In genomic region chr3:129676985-129677384, GRCh38 we compare ENCODE assay signal across 16 cellular contexts.
A peak's percentile ranks its signal among the peaks of the same experiment; 100 is the strongest.
DNase-seq lines count a peak whose midpoint lies in the region; ATAC-seq and TF ChIP-seq lines count a peak whose summit lies in the region.
"Had no signal": no experiment of that assay in that cellular context is flagged by ENCODE, and none has a peak within 500 bp of the region (broad histone marks: within the 10 kb centered on the region; RNA-seq: fewer than 3 reads in every experiment).

No MANE protein-coding gene starts in this region.

- TF ChIP-seq CTCF in PC-9 (conservative IDR thresholded peaks at IDR 0.05) (no peak), psoas muscle (IDR thresholded peaks at IDR 0.05) (no peak), lower leg skin (IDR thresholded peaks at IDR 0.05) (no peak)

- H3K4me1 ChIP-seq in Karpas-422 (ENCODE audit: low read length) (peaks cover 69% of the 10 kb centered on the region), PC-9 (replicated peaks; ENCODE audit: insufficient read depth) (peaks cover 30% of the 10 kb centered on the region), psoas muscle (peaks cover 49% of the 10 kb centered on the region), skeletal muscle tissue (ENCODE audit: control insufficient read depth in 3 of 3, insufficient read depth in 3 of 3, low read length in 3 of 3) (peaks cover 8 to 28% (median 15%) of the 10 kb centered on the region in 3 donors)

- no peaks in the 10 kb centered on the region for H4K20me1 ChIP-seq in Karpas-422 (ENCODE audit: insufficient read depth, low read depth, low read length)
- H4K20me1 ChIP-seq in PC-9 (ENCODE audit: insufficient read depth): no peaks in the 10 kb centered on the region

- no peak overlapping the region for H2AFZ ChIP-seq in Karpas-422 (ENCODE audit: low read length)
- H2AFZ ChIP-seq in PC-9: no peak overlapping the region

- H3K4me3 ChIP-seq in Karpas-422 (ENCODE audit: low read length) (no peak overlapping the region), PC-9 (no peak overlapping the region), psoas muscle (no peak overlapping the region), skeletal muscle tissue (ENCODE audit: low read length in 3 of 3) (no peak overlapping the region), lower leg skin (ENCODE audit: low read depth, poor library complexity, severe bottlenecking) (no peak overlapping the region)
- H3K4me3 ChIP-seq: HAP-1 had no signal

- DNase-seq in Karpas-422 (no peak), PC-9 (no peak), psoas muscle (peak; percentile 27 to 69), lower leg skin (ENCODE audit: low spot score in 2 of 2) (no peak), MV-4-11 (lab: John Stamatoyannopoulos, UW) (no peak)
- DNase-seq: C1 segment of cervical spinal cord; Calu3; CD4-positive, alpha-beta memory T cell; COR-L47; DMS53; DMS79 treated with DMSO at 0.1 percent for 48 hours; GF-D8; GOT3; HFFc6 had no signal

- H3K9me3 ChIP-seq in Karpas-422 (ENCODE audit: low read length) (no peaks in the 10 kb centered on the region), PC-9 (ENCODE audit: insufficient read depth, low read depth) (peaks cover 4% of the 10 kb centered on the region; the same call in 1 of the 2 replicates), psoas muscle (no peaks in the 10 kb centered on the region), skeletal muscle tissue (ENCODE audit: control insufficient read depth in 3 of 3, low read length in 3 of 3) (no peaks in the 10 kb centered on the region)
- H3K9me3 ChIP-seq: HAP-1 had no signal

- peaks cover 38% of the 10 kb centered on the region for H3F3A ChIP-seq in PC-9 (ENCODE audit: insufficient read depth, low read depth)

- WGBS in psoas muscle, 3 donors: 28 to 52% (median 35%) methylated on average over 5 of the region's 5 CpGs
- WGBS in lower leg skin, 2 donors: 91 to 95% methylated on average over 5 of the region's 5 CpGs

- H3K9ac ChIP-seq in Karpas-422 (ENCODE audit: low read length) (no peak overlapping the region), skeletal muscle tissue (ENCODE audit: low read depth in 1 of 3, low read length in 3 of 3) (no peak overlapping the region)

- H3K9me2 ChIP-seq in Karpas-422 (replicated peaks; ENCODE audit: insufficient read depth, low read length) (no peaks in the 10 kb centered on the region), PC-9 (ENCODE audit: insufficient read depth) (no peaks in the 10 kb centered on the region)

- H3K36me3 ChIP-seq in Karpas-422 (ENCODE audit: insufficient read depth, low read length) (no peaks in the 10 kb centered on the region), PC-9 (ENCODE audit: low read depth) (peaks cover 9% of the 10 kb centered on the region; the same call in 1 of the 2 replicates), psoas muscle (ENCODE audit: insufficient read depth in 1 of 2, low read depth in 1 of 2) (no peaks in the 10 kb centered on the region), skeletal muscle tissue (ENCODE audit: control insufficient read depth in 3 of 3, insufficient read depth in 3 of 3, low read length in 3 of 3) (no peaks in the 10 kb centered on the region)
- H3K36me3 ChIP-seq: HAP-1 had no signal

- BruUV-seq in PC-9 (replicated peaks; lab: Mats Ljungman, UMichigan): no TSS peak

- H3K4me2 ChIP-seq in Karpas-422 (ENCODE audit: low read depth, low read length, poor library complexity, severe bottlenecking) (no peak overlapping the region), PC-9 (no peak overlapping the region)

- POLR2A ChIA-PET in PC-9 (lab: Charles Lee; ENCODE audit: unreplicated experiment): no interaction called here

- H3K27me3 ChIP-seq in Karpas-422 (ENCODE audit: low read length) (no peaks in the 10 kb centered on the region), PC-9 (ENCODE audit: insufficient read depth, low read depth) (no peaks in the 10 kb centered on the region), psoas muscle (ENCODE audit: insufficient read depth in 3 of 3, low read length in 2 of 3) (no peaks in the 10 kb centered on the region), skeletal muscle tissue (ENCODE audit: control insufficient read depth in 3 of 3, insufficient read depth in 3 of 3, low read length in 3 of 3) (no peaks in the 10 kb centered on the region)

- H3K27ac ChIP-seq in Karpas-422 (ENCODE audit: low read length) (peak overlapping the region; percentile 21; the same call in 1 of the 2 replicates), PC-9 (0 out of 2 replicates have a peak overlapping the region, but pooled peaks have one; percentile 12), psoas muscle (peak overlapping the region; percentile 83), skeletal muscle tissue (ENCODE audit: low read depth, low read length) (peak overlapping the region; percentile 12)

- H3K79me2 ChIP-seq in Karpas-422 (ENCODE audit: low read length) (peaks cover 81% of the 10 kb centered on the region), PC-9 (ENCODE audit: low read depth) (peaks cover 86% of the 10 kb centered on the region)

- peak; percentile 82 to 92 (median 88) for ATAC-seq in psoas muscle

- CTCF ChIA-PET in PC-9 (lab: Charles Lee): interaction anchor here (0.7 kb wide), 2 partner anchors 13 to 129 kb away, joined by 4 to 5 read pairs; no protein-coding TSS in a partner anchor

- no peak for TF ChIP-seq POLR2A in lower leg skin (IDR thresholded peaks at IDR 0.05)

- intact Hi-C loops in PC-9 (cut with micrococcal nuclease; ENCODE audit: unreplicated experiment): loop anchor here (2.0 kb wide), 1 partner anchor 14 kb away; no protein-coding TSS in a partner anchor
- intact Hi-C loops in psoas muscle (cut with DNase I): no loop called here
- intact Hi-C loops in lower leg skin (cut with DNase I; ENCODE audit: low total_unique reads): no loop called here

Comparison
In these comparisons a context has a peak if more than half of its experiments do, and no peak if none do; other contexts are left out.
1. DNase-seq: peak in psoas muscle (2 of 2); none in Karpas-422 (single experiment), PC-9 (0 of 2), lower leg skin (0 of 2) and MV-4-11 (single experiment).
2. H3K27ac ChIP-seq: peak in every context shown above with its lines; median percentile 83 in psoas muscle; 21 in Karpas-422; 12 in PC-9; 12 in skeletal muscle tissue.